18 cellular contexts compared by ENCODE assay signal in the genomic region with DNA sequence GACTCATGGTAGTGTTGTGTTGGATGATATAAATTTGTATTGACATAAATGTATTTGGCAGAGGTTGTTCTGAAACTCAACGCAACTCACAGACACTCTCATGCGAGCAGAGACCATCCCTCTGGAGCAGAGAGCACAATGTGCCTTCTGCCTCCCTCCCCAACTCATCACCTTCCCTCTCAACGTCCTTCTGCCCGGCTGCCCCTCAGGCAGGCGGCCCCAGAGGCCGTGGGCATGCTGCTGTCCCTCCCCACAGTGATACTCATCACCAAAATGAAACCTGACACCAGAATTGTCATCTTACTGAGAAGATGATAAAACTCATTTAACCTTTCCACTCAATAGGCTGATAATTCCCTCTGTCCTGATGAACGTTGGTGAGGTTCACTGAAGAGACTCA.
DNase-seq lines count a peak whose midpoint lies in the region; ATAC-seq and TF ChIP-seq lines count a peak whose summit lies in the region.
"Had no signal": no experiment of that assay in that cellular context is flagged by ENCODE, and none has a peak within 500 bp of the region (broad histone marks: within the 10 kb centered on the region; RNA-seq: fewer than 3 reads in every experiment).

No MANE protein-coding gene starts in this region.

- H3K27ac Mint-ChIP-seq in activated naive CD4-positive, alpha-beta T cell treated with anti-CD3 and anti-CD28 coated beads for 36 hours, result peak overlapping the region; percentile 92
- peak overlapping the region; percentile 98 for H3K27ac Mint-ChIP-seq in activated CD4-positive, alpha-beta memory T cell treated with anti-CD3 and anti-CD28 coated beads, Interleukin-2, amount 10 ng/mL, durations not matched to agents 7 days and 5 days
- H3K27ac Mint-ChIP-seq in central memory CD8-positive, alpha-beta T cell (ENCODE audit: low read depth), result peak overlapping the region; percentile 93

- no peaks in the 10 kb centered on the region for H3K27me3 Mint-ChIP-seq in activated naive CD4-positive, alpha-beta T cell treated with anti-CD3 and anti-CD28 coated beads for 36 hours (ENCODE audit: low read depth)
- no peaks in the 10 kb centered on the region for H3K27me3 Mint-ChIP-seq in activated CD4-positive, alpha-beta memory T cell treated with anti-CD3 and anti-CD28 coated beads, Interleukin-2, amount 10 ng/mL, durations not matched to agents 7 days and 5 days
- H3K27me3 Mint-ChIP-seq in central memory CD8-positive, alpha-beta T cell, result no peaks in the 10 kb centered on the region

- no peaks in the 10 kb centered on the region for H3K27me3 ChIP-seq in adrenal gland
- H3K27me3 ChIP-seq: right atrium auricular region, transverse colon had no signal

- H3K36me3 Mint-ChIP-seq in activated naive CD4-positive, alpha-beta T cell treated with anti-CD3 and anti-CD28 coated beads for 36 hours (ENCODE audit: low read depth), result peaks cover 2% of the 10 kb centered on the region
- peaks cover 10% of the 10 kb centered on the region for H3K36me3 Mint-ChIP-seq in activated CD4-positive, alpha-beta memory T cell treated with anti-CD3 and anti-CD28 coated beads, Interleukin-2, amount 10 ng/mL, durations not matched to agents 7 days and 5 days (ENCODE audit: low read depth)
- H3K36me3 Mint-ChIP-seq in central memory CD8-positive, alpha-beta T cell (ENCODE audit: insufficient read depth), result peaks cover 20% of the 10 kb centered on the region

- H3K9me3 ChIP-seq in adrenal gland (replicated peaks in 1 of 3), result no peaks in the 10 kb centered on the region
- H3K9me3 ChIP-seq: lower lobe of right lung, right atrium auricular region, transverse colon had no signal

- peaks cover 94% of the 10 kb centered on the region for H3K4me1 Mint-ChIP-seq in activated naive CD4-positive, alpha-beta T cell treated with anti-CD3 and anti-CD28 coated beads for 36 hours (ENCODE audit: low read depth)
- H3K4me1 Mint-ChIP-seq in activated CD4-positive, alpha-beta memory T cell treated with anti-CD3 and anti-CD28 coated beads, Interleukin-2, amount 10 ng/mL, durations not matched to agents 7 days and 5 days, result peaks cover 97% of the 10 kb centered on the region
- H3K4me1 Mint-ChIP-seq in central memory CD8-positive, alpha-beta T cell, result peaks cover 86% of the 10 kb centered on the region

- POLR2A ChIA-PET in activated CD4-positive, alpha-beta memory T cell treated with anti-CD3 and anti-CD28 coated beads, Interleukin-2, amount 10 ng/mL, durations not matched to agents 7 days and 5 days (lab: Charles Lee), result interaction anchor here (1.8 to 10.8 kb wide), 6 partner anchors 9 to 185 kb away, joined by 8 to 146 read pairs (median 70); no protein-coding TSS in a partner anchor

- H3K27ac ChIP-seq in adrenal gland, result no peak overlapping the region
- H3K27ac ChIP-seq: epithelial cell of prostate, lower lobe of right lung, right atrium auricular region, RWPE1, transverse colon had no signal

- H3K4me3 Mint-ChIP-seq in activated naive CD4-positive, alpha-beta T cell treated with anti-CD3 and anti-CD28 coated beads for 36 hours, result peak overlapping the region; percentile 19
- H3K4me3 Mint-ChIP-seq in activated CD4-positive, alpha-beta memory T cell treated with anti-CD3 and anti-CD28 coated beads, Interleukin-2, amount 10 ng/mL, durations not matched to agents 7 days and 5 days, result peak overlapping the region; percentile 25
- H3K4me3 Mint-ChIP-seq in central memory CD8-positive, alpha-beta T cell, result peak overlapping the region; percentile 38

- 62 to 86% (median 64%) methylated on average over 3 to 7 of the region's 7 CpGs for WGBS in adrenal gland, 4 donors

- TF ChIP-seq POLR2A in adrenal gland (IDR thresholded peaks at IDR 0.05), result no peak

- TF ChIP-seq CTCF in adrenal gland (IDR thresholded peaks at IDR 0.05), result no peak

- no peak for DNase-seq in activated naive CD4-positive, alpha-beta T cell treated with anti-CD3 and anti-CD28 coated beads for 36 hours
- DNase-seq in activated naive CD4-positive, alpha-beta T cell (lab: John Stamatoyannopoulos, UW), result no peak
- no peak for DNase-seq in activated CD4-positive, alpha-beta memory T cell treated with anti-CD3 and anti-CD28 coated beads, Interleukin-2, amount 10 ng/mL, durations not matched to agents 7 days and 5 days
- no peak for DNase-seq in central memory CD8-positive, alpha-beta T cell (ENCODE audit: low spot score in 2 of 2)
- no peak for DNase-seq in stimulated activated naive CD8-positive, alpha-beta T cell treated with anti-CD3 and anti-CD28 coated beads, Interleukin-15, Interleukin-2, amounts not matched to agents 100 U/mL and 50 U/mL, for 24 hours
- DNase-seq in adrenal gland, result no peak
- DNase-seq in iPS-NIHi7 (ENCODE audit: extremely low spot score), result no peak
- DNase-seq: EL, foreskin fibroblast, KBM-7, lower lobe of right lung, MV-4-11, NCI-H1930, NCI-H446 treated with DMSO at 0.1 percent for 48 hours, transverse colon had no signal

- H3K4me1 ChIP-seq in adrenal gland (replicated peaks in 1 of 2), result no peaks in the 10 kb centered on the region

- H3K9me3 Mint-ChIP-seq in activated naive CD4-positive, alpha-beta T cell treated with anti-CD3 and anti-CD28 coated beads for 36 hours, result no peaks in the 10 kb centered on the region
- no peaks in the 10 kb centered on the region for H3K9me3 Mint-ChIP-seq in activated CD4-positive, alpha-beta memory T cell treated with anti-CD3 and anti-CD28 coated beads, Interleukin-2, amount 10 ng/mL, durations not matched to agents 7 days and 5 days
- H3K9me3 Mint-ChIP-seq in central memory CD8-positive, alpha-beta T cell, result no peaks in the 10 kb centered on the region

- no peak overlapping the region for H3K4me3 ChIP-seq in adrenal gland
- H3K4me3 ChIP-seq: lower lobe of right lung, right atrium auricular region, transverse colon had no signal

- intact Hi-C loops in activated naive CD4-positive, alpha-beta T cell treated with anti-CD3 and anti-CD28 coated beads for 36 hours (cut with micrococcal nuclease), result no loop called here
- intact Hi-C loops in adrenal gland (cut with DNase I), result no loop called here

- CTCF ChIA-PET in activated naive CD4-positive, alpha-beta T cell treated with anti-CD3 and anti-CD28 coated beads for 36 hours (lab: Charles Lee), result interaction anchor here (0.8 to 1.8 kb wide), 6 partner anchors 8 to 304 kb away, joined by 3 to 8 read pairs (median 4); no protein-coding TSS in a partner anchor
- CTCF ChIA-PET in activated CD4-positive, alpha-beta memory T cell treated with anti-CD3 and anti-CD28 coated beads, Interleukin-2, amount 10 ng/mL, durations not matched to agents 7 days and 5 days (lab: Charles Lee), result interaction anchor here (0.9 to 6.3 kb wide), 8 partner anchors 9 to 304 kb away, joined by 3 to 64 read pairs (median 4); no protein-coding TSS in a partner anchor

- H3K36me3 ChIP-seq in adrenal gland (replicated peaks in 1 of 2), result no peaks in the 10 kb centered on the region
- H3K36me3 ChIP-seq: lower lobe of right lung, right atrium auricular region, transverse colon had no signal

- no peak for ATAC-seq in central memory CD8-positive, alpha-beta T cell (replicated peaks; ENCODE audit: extremely low read depth, poor library complexity, severe bottlenecking)
- peak; percentile 7 for ATAC-seq in stimulated activated naive CD8-positive, alpha-beta T cell treated with anti-CD3 and anti-CD28 coated beads, Interleukin-15, Interleukin-2, amounts not matched to agents 100 U/mL and 50 U/mL, for 24 hours
- ATAC-seq: lower lobe of right lung had no signal
